Comparison of ENCODE assay signal across 8 cellular contexts in the genomic region with DNA sequence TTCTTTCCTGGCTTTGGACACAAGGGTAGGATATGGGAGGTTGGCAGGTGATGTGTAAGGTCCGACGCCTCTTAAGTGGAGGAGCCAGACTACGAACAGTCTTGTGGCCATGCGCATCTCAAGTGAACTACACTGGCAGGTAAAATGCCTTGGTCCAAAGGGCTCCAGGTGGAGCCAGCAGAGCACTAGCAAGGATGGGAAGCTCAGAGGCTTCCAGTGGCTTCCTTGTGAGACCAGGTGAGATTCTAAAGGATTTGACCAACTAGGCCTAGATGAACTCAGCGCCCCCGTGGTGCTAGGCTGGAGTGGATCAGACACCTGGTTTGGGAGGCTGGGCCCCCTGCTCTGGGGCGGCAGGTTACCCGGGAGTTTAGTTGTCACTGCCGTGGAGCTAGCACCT. TPM values are rescaled to one million over a fixed set of nuclear protein-coding genes. Genes with fewer than 3 reads are reported as not detected.
DNase-seq lines count a peak whose midpoint lies in the region; TF ChIP-seq lines count a peak whose summit lies in the region.

No MANE protein-coding gene starts in this region.

- 42% methylated on average over 6 of the region's 9 CpGs for WGBS in mammary epithelial cell (ENCODE audit: low coverage, missing lambda C conversion rate)

- in situ Hi-C loops in mammary epithelial cell (cut with MboI; ENCODE audit: low sequenced_read_pairs in 2 of 2) = no loop called here

- H3K79me2 ChIP-seq in mammary epithelial cell (ENCODE audit: insufficient read depth, low read length) = peaks cover 52% of the 10 kb centered on the region

- dilution Hi-C loops in mammary epithelial cell (cut with HindIII; ENCODE audit: low sequenced_read_pairs) = loop anchor here (5.0 to 10.0 kb wide), 3 partner anchors 38 to 199 kb away; no protein-coding TSS in a partner anchor

- peak overlapping the region; percentile 95 for H3K27ac ChIP-seq in A673 (ENCODE audit: low read depth, low read length, poor library complexity, severe bottlenecking)
- peak overlapping the region; percentile 97 for H3K27ac ChIP-seq in HUES48 (ENCODE audit: low read depth, low read length)
- peak overlapping the region; percentile 87 for H3K27ac ChIP-seq in mammary epithelial cell (ENCODE audit: insufficient read depth, low read depth, low read length)
- peak overlapping the region; percentile 88 to 97 for H3K27ac ChIP-seq in mucosa of rectum (ENCODE audit: low read depth in 2 of 2, low read length in 2 of 2)

- H3K9me3 ChIP-seq in A673 (ENCODE audit: low read depth, low read length, poor library complexity, severe bottlenecking) (no peaks in the 10 kb centered on the region), HUES48 (ENCODE audit: control insufficient read depth, insufficient read depth, low read length) (no peaks in the 10 kb centered on the region), mammary epithelial cell (replicated peaks; ENCODE audit: insufficient read depth, low read length) (no peaks in the 10 kb centered on the region), mucosa of rectum (ENCODE audit: control insufficient read depth in 2 of 2, low read length in 2 of 2) (no peaks in the 10 kb centered on the region)

- H3K4me3 ChIP-seq in A673 (ENCODE audit: low read depth, low read length, poor library complexity, severe bottlenecking) (peak overlapping the region; percentile 88), HUES48 (ENCODE audit: low read depth, low read length) (peak overlapping the region; percentile 84), mammary epithelial cell (replicated peaks in 1 of 3; ENCODE audit: insufficient read depth in 1 of 3, low read depth in 2 of 3, low read length in 3 of 3) (peak overlapping the region; percentile 59 to 98 (median 88)), mucosa of rectum (ENCODE audit: low read length in 2 of 2) (peak overlapping the region; percentile 64 to 87)

- DNase-seq in A673 (ENCODE audit: low spot score) (no peak), mammary epithelial cell (peak; percentile 12), glomerular visceral epithelial cell (ENCODE audit: extremely low spot score) (no peak), ureter (ENCODE audit: low spot score) (no peak), HuH-7 (ENCODE audit: low spot score) (no peak)
- DNase-seq in stimulated activated CD4-positive, alpha-beta T cell treated with anti-CD3 and anti-CD28 coated beads, Interleukin-1b, Interleukin-23, amount 100 ng/mL, for 48 hours = no peak

- peak overlapping the region; percentile 81 for H2AFZ ChIP-seq in mammary epithelial cell (ENCODE audit: low read depth, low read length)

- peaks cover 3% of the 10 kb centered on the region for H4K20me1 ChIP-seq in mammary epithelial cell (ENCODE audit: insufficient read depth, low read length)

- intact Hi-C loops in A673 (cut with micrococcal nuclease; ENCODE audit: unreplicated experiment) (no loop called here), mammary epithelial cell (cut with micrococcal nuclease) (loop anchor here (2.0 kb wide), 1 partner anchor 43 kb away; a partner anchor contains a TSS)

- BruUV-seq in A673 (replicated peaks; lab: Mats Ljungman, UMichigan) (TSS peak; percentile 66), mammary epithelial cell (replicated peaks; lab: Mats Ljungman, UMichigan) (no TSS peak)

- TF ChIP-seq CTCF in A673 (conservative IDR thresholded peaks at IDR 0.05; ENCODE audit: low read depth, low read length) (no peak), mammary epithelial cell (conservative IDR thresholded peaks at IDR 0.05 in 1 of 2, IDR thresholded peaks at IDR 0.05 in 1 of 2; ENCODE audit: extremely low read depth in 1 of 2, insufficient read depth in 1 of 2, low read depth in 1 of 2, low read length in 2 of 2) (no peak)

- H3K36me3 ChIP-seq in A673 (ENCODE audit: insufficient read depth, low read length, poor library complexity, severe bottlenecking) (peaks cover 27% of the 10 kb centered on the region), HUES48 (ENCODE audit: control insufficient read depth, insufficient read depth, low read length) (peaks cover 32% of the 10 kb centered on the region), mammary epithelial cell (ENCODE audit: insufficient read depth, low read length) (peaks cover 4% of the 10 kb centered on the region), mucosa of rectum (ENCODE audit: control insufficient read depth in 2 of 2, insufficient read depth in 2 of 2, low read length in 2 of 2) (peaks cover 14 to 21% of the 10 kb centered on the region in 2 donors)

- POLR2A ChIA-PET in A673 (lab: Charles Lee; ENCODE audit: low non-redundant PET) = interaction anchor here (1.1 kb wide), 1 partner anchor 16 kb away, joined by 4 read pairs; a partner anchor contains a TSS

- H3K9ac ChIP-seq in HUES48 (ENCODE audit: low read depth, low read length) = peak overlapping the region; percentile 95
- peak overlapping the region; percentile 95 for H3K9ac ChIP-seq in mammary epithelial cell (ENCODE audit: insufficient read depth, low read length)
- peak overlapping the region; percentile 85 to 96 for H3K9ac ChIP-seq in mucosa of rectum (ENCODE audit: low read depth in 1 of 2, low read length in 2 of 2)

- CTCF ChIA-PET in A673 (lab: Charles Lee) = interaction anchor here (0.5 kb wide), 1 partner anchor 175 kb away, joined by 3 read pairs; no protein-coding TSS in a partner anchor
- CTCF ChIA-PET in mammary epithelial cell (lab: Charles Lee; ENCODE audit: low non-redundant PET) = no interaction called here

- H3K4me1 ChIP-seq in A673 (ENCODE audit: insufficient read depth, low read length, poor library complexity, severe bottlenecking) = peaks cover 15% of the 10 kb centered on the region
- peaks cover 13% of the 10 kb centered on the region for H3K4me1 ChIP-seq in HUES48 (ENCODE audit: control insufficient read depth, insufficient read depth, low read length)
- peaks cover 16% of the 10 kb centered on the region for H3K4me1 ChIP-seq in mammary epithelial cell (ENCODE audit: insufficient read depth, low read length)
- H3K4me1 ChIP-seq in mucosa of rectum (ENCODE audit: control insufficient read depth in 2 of 2, insufficient read depth in 2 of 2, low read length in 2 of 2) = peaks cover 22 to 23% of the 10 kb centered on the region in 2 donors

- peak overlapping the region; percentile 85 for H3K4me2 ChIP-seq in mammary epithelial cell (ENCODE audit: insufficient read depth, low read depth, low read length)

- no peaks in the 10 kb centered on the region for H3K27me3 ChIP-seq in A673 (replicated peaks; ENCODE audit: insufficient read depth, low read depth, low read length, poor library complexity)
- no peaks in the 10 kb centered on the region for H3K27me3 ChIP-seq in HUES48 (ENCODE audit: control insufficient read depth, insufficient read depth, low read length)
- H3K27me3 ChIP-seq in mammary epithelial cell (ENCODE audit: insufficient read depth, low read length) = no peaks in the 10 kb centered on the region
- H3K27me3 ChIP-seq in mucosa of rectum (ENCODE audit: control insufficient read depth in 2 of 2, insufficient read depth in 2 of 2, low read length in 2 of 2) = no peaks in the 10 kb centered on the region

RNA-seq across cellular contexts. Expression of a gene that starts 1.0 kb away (rescaled TPM):
- 3,326 and 3,385 TPM in 2 replicates for total RNA-seq in A673 (2021)
- 1,000 to 10,000 TPM; 1,442 to 3,060 TPM for total RNA-seq in mammary epithelial cell
- 3,984 TPM for polyA plus RNA-seq in mammary epithelial cell
- polyA minus RNA-seq in mammary epithelial cell = 3,102 TPM
- total RNA-seq in ureter = 2,737 TPM

RNA-seq across cellular contexts. Expression of a gene that starts 1.0 kb away (rescaled TPM):
- total RNA-seq in A673 (2021) (not detected in 2 replicates), mammary epithelial cell (not detected), ureter (not detected)
- 0.08 TPM for polyA plus RNA-seq in mammary epithelial cell
- polyA minus RNA-seq in mammary epithelial cell = not detected

RNA-seq across cellular contexts. Expression of a gene that starts 6.2 kb away (rescaled TPM):
- total RNA-seq in A673 (2021) (58.4 and 64.1 TPM in 2 replicates), mammary epithelial cell (10 to 100 TPM; 33.2 to 46.5 TPM), ureter (37.0 TPM)
- polyA plus RNA-seq in mammary epithelial cell = 65.9 TPM
- 30.4 TPM for polyA minus RNA-seq in mammary epithelial cell

RNA-seq across cellular contexts. Expression of a gene that starts 6.3 kb away (rescaled TPM):
- total RNA-seq in A673 (2021) = 178 and 210 TPM in 2 replicates
- 100 to 1,000 TPM in 1 of 2 donors, 10 to 100 TPM in 1; 62.5 to 146 TPM for total RNA-seq in mammary epithelial cell
- 192 TPM for polyA plus RNA-seq in mammary epithelial cell
- polyA minus RNA-seq in mammary epithelial cell = 149 TPM
- 97.5 TPM for total RNA-seq in ureter

RNA-seq across cellular contexts. Expression of a gene that starts 11.1 kb away (rescaled TPM):
- total RNA-seq in A673 (2021) (not detected in 2 replicates), mammary epithelial cell (under 1 TPM; 0.33 to 0.80 TPM), ureter (not detected)
- polyA plus RNA-seq in mammary epithelial cell = 0.09 TPM
- polyA minus RNA-seq in mammary epithelial cell = not detected
